Comparison of ENCODE assay signal across 18 cellular contexts in genomic region chr12:3381059-3382047, GRCh38.
DNase-seq lines count a peak whose midpoint lies in the region; ATAC-seq and TF ChIP-seq lines count a peak whose summit lies in the region.
"Had no signal": no experiment of that assay in that cellular context is flagged by ENCODE, and none has a peak within 500 bp of the region (broad histone marks: within the 10 kb centered on the region; RNA-seq: fewer than 3 reads in every experiment).

No MANE protein-coding gene starts in this region.

- BruUV-seq in mammary epithelial cell (replicated peaks; lab: Mats Ljungman, UMichigan) = no TSS peak

- CTCF ChIA-PET in mammary epithelial cell (lab: Charles Lee; ENCODE audit: low non-redundant PET) = no interaction called here

- ATAC-seq in mucosa of descending colon = peak; percentile 33

- H3K4me3 ChIP-seq in breast epithelium = peak overlapping the region in 1 of 3 donors; percentile 10
- H3K4me3 ChIP-seq in mammary epithelial cell (replicated peaks in 1 of 3; ENCODE audit: insufficient read depth in 1 of 3, low read depth in 2 of 3, low read length in 3 of 3) = no peak overlapping the region
- H3K4me3 ChIP-seq in foreskin fibroblast (ENCODE audit: low read depth in 1 of 2, low read length in 2 of 2) = no peak overlapping the region
- no peak overlapping the region for H3K4me3 ChIP-seq in mucosa of descending colon
- H3K4me3 ChIP-seq in SJCRH30 = no peak overlapping the region
- H3K4me3 ChIP-seq: adrenal gland, SJSA1 had no signal

- H3K27ac ChIP-seq in breast epithelium (peak overlapping the region; percentile 25 to 59), mammary epithelial cell (ENCODE audit: insufficient read depth, low read depth, low read length) (no peak overlapping the region), SJCRH30 (no peak overlapping the region)
- H3K27ac ChIP-seq: adrenal gland, SJSA1 had no signal

- no peak overlapping the region for H3K9ac ChIP-seq in mammary epithelial cell (ENCODE audit: insufficient read depth, low read length)

- dilution Hi-C loops in mammary epithelial cell (cut with HindIII; ENCODE audit: low sequenced_read_pairs) = no loop called here

- H3K9me3 ChIP-seq in breast epithelium = no peaks in the 10 kb centered on the region
- no peaks in the 10 kb centered on the region for H3K9me3 ChIP-seq in mammary epithelial cell (replicated peaks; ENCODE audit: insufficient read depth, low read length)
- H3K9me3 ChIP-seq in mucosa of descending colon = no peaks in the 10 kb centered on the region
- H3K9me3 ChIP-seq in SJCRH30 (replicated peaks) = no peaks in the 10 kb centered on the region
- H3K9me3 ChIP-seq: adrenal gland, SJSA1, tibial nerve had no signal

- TF ChIP-seq POLR2A in breast epithelium (IDR thresholded peaks at IDR 0.05) = no peak

- H2AFZ ChIP-seq in mammary epithelial cell (ENCODE audit: low read depth, low read length) = no peak overlapping the region

- H3K36me3 ChIP-seq in breast epithelium (no peaks in the 10 kb centered on the region), mammary epithelial cell (ENCODE audit: insufficient read depth, low read length) (no peaks in the 10 kb centered on the region), mucosa of descending colon (ENCODE audit: low read depth) (no peaks in the 10 kb centered on the region), SJCRH30 (no peaks in the 10 kb centered on the region)
- H3K36me3 ChIP-seq: adrenal gland, SJSA1, tibial nerve had no signal

- H3K27me3 ChIP-seq in breast epithelium (no peaks in the 10 kb centered on the region), mammary epithelial cell (ENCODE audit: insufficient read depth, low read length) (no peaks in the 10 kb centered on the region), SJCRH30 (peaks cover 3% of the 10 kb centered on the region; the same call in 1 of the 2 replicates)
- H3K27me3 ChIP-seq: adrenal gland, tibial nerve had no signal

- in situ Hi-C loops in mammary epithelial cell (cut with MboI; ENCODE audit: low sequenced_read_pairs in 2 of 2) = no loop called here
- in situ Hi-C loops in GM13976 (cut with MboI; ENCODE audit: low sequenced_read_pairs, unreplicated experiment) = no loop called here

- no peaks in the 10 kb centered on the region for H3K79me2 ChIP-seq in mammary epithelial cell (ENCODE audit: insufficient read depth, low read length)

- no peak overlapping the region for H3K4me2 ChIP-seq in mammary epithelial cell (ENCODE audit: insufficient read depth, low read depth, low read length)

- 49% methylated on average over 6 of the region's 6 CpGs for WGBS in mammary epithelial cell (ENCODE audit: low coverage, missing lambda C conversion rate)

- H4K20me1 ChIP-seq in mammary epithelial cell (ENCODE audit: insufficient read depth, low read length) = no peaks in the 10 kb centered on the region

- intact Hi-C loops in breast epithelium (cut with DNase I; ENCODE audit: low total_unique reads) (no loop called here), mammary epithelial cell (cut with micrococcal nuclease) (no loop called here), mucosa of descending colon (cut with DNase I, micrococcal nuclease) (no loop called here)

- TF ChIP-seq CTCF in breast epithelium (IDR thresholded peaks at IDR 0.05) = no peak
- no peak for TF ChIP-seq CTCF in mammary epithelial cell (conservative IDR thresholded peaks at IDR 0.05 in 1 of 2, IDR thresholded peaks at IDR 0.05 in 1 of 2; ENCODE audit: extremely low read depth in 1 of 2, insufficient read depth in 1 of 2, low read depth in 1 of 2, low read length in 2 of 2)
- no peak for TF ChIP-seq CTCF in foreskin fibroblast (IDR thresholded peaks at IDR 0.05; ENCODE audit: low read depth, low read length)
- no peak for TF ChIP-seq CTCF in mucosa of descending colon (IDR thresholded peaks at IDR 0.05)
- TF ChIP-seq CTCF in GM13976 (IDR thresholded peaks at IDR 0.05; ENCODE audit: borderline replicate concordance, control extremely low read depth, extremely low read depth, insufficient read depth, missing control alignments) = no peak

- H3K4me1 ChIP-seq in breast epithelium (peaks cover 0 to 7% of the 10 kb centered on the region in 2 donors), mammary epithelial cell (ENCODE audit: insufficient read depth, low read length) (peaks cover 20% of the 10 kb centered on the region), mucosa of descending colon (ENCODE audit: low read depth) (no peaks in the 10 kb centered on the region), SJCRH30 (no peaks in the 10 kb centered on the region)
- H3K4me1 ChIP-seq: adrenal gland, SJSA1 had no signal

- DNase-seq in breast epithelium (ENCODE audit: low spot score in 2 of 2) (no peak), mammary epithelial cell (no peak), foreskin fibroblast (peak; percentile 3 to 44), mucosa of descending colon (peak in 1 of 3 donors; percentile 14), GM13976 (ENCODE audit: low spot score) (no peak), SJCRH30 (no peak), GDM1 (lab: John Stamatoyannopoulos, UW) (no peak), superior temporal gyrus (ENCODE audit: extremely low spot score) (no peak)
- DNase-seq: ACHN; activated CD4-positive, alpha-beta T cell treated with anti-CD3 and anti-CD28 coated beads for 1 hour; adrenal gland; CD8-positive, alpha-beta memory T cell; NCI-H1417 treated with DMSO at 0.1 percent for 48 hours; NCI-H510A; stimulated activated CD4-positive, alpha-beta T cell treated with anti-CD3 and anti-CD28 coated beads, Interleukin-4, amount 100 ng/mL, for 4 hours; T-helper 9 cell had no signal

Comparison
In these comparisons a context has a peak if more than half of its experiments do, and no peak if none do; other contexts are left out.
1. H3K27ac ChIP-seq: peak in breast epithelium (2 of 2); none in mammary epithelial cell (single experiment) and SJCRH30 (single experiment).
2. DNase-seq: peak in foreskin fibroblast (2 of 2); none in breast epithelium (0 of 2), mammary epithelial cell (single experiment), GM13976 (single experiment), SJCRH30 (0 of 2), GDM1 (single experiment) and superior temporal gyrus (single experiment).